In genomic region chr14:61342486-61342885, GRCh38 we compare ENCODE assay signal across 8 cellular contexts. TPM values are rescaled to one million over a fixed set of nuclear protein-coding genes. Genes with fewer than 3 reads are reported as not detected.
DNase-seq lines count a peak whose midpoint lies in the region; ATAC-seq and TF ChIP-seq lines count a peak whose summit lies in the region.

No MANE protein-coding gene starts in this region.

- peaks cover 96% of the 10 kb centered on the region for H3K4me1 Mint-ChIP-seq in activated T-cell treated with anti-CD3 and anti-CD28 coated beads, Interleukin-2, amount 50 U/mL, for 4 hours (ENCODE audit: low read depth)

- no peak overlapping the region for H2BK12ac ChIP-seq in neuronal stem cell (ENCODE audit: low read length)

- H3K27ac ChIP-seq in Peyer's patch (peak overlapping the region; percentile 42 to 72 (median 62)), mucosa of rectum (ENCODE audit: low read depth in 2 of 2, low read length in 2 of 2) (peak overlapping the region; percentile 25 to 42), testis (no peak overlapping the region), neuronal stem cell (replicated peaks; ENCODE audit: low read length) (no peak overlapping the region)

- ATAC-seq in activated T-cell treated with anti-CD3 and anti-CD28 coated beads, Interleukin-2, amount 50 U/mL, for 4 hours, result peak; percentile 76 to 79

- TF ChIP-seq POLR2A in Peyer's patch (IDR thresholded peaks at IDR 0.05) (no peak), testis (IDR thresholded peaks at IDR 0.05) (no peak)

- H2BK5ac ChIP-seq in neuronal stem cell (ENCODE audit: low read length), result no peak overlapping the region

- no peaks in the 10 kb centered on the region for H3K27me3 Mint-ChIP-seq in activated T-cell treated with anti-CD3 and anti-CD28 coated beads, Interleukin-2, amount 50 U/mL, for 4 hours (ENCODE audit: low read depth)

- H3K4me3 ChIP-seq in Peyer's patch, result no peak overlapping the region
- no peak overlapping the region for H3K4me3 ChIP-seq in mucosa of rectum (ENCODE audit: low read length in 2 of 2)
- no peak overlapping the region for H3K4me3 ChIP-seq in testis
- no peak overlapping the region for H3K4me3 ChIP-seq in neuronal stem cell (ENCODE audit: low read length in 2 of 2)

- H2BK15ac ChIP-seq in neuronal stem cell (ENCODE audit: low read length), result no peak overlapping the region

- H4K91ac ChIP-seq in neuronal stem cell (ENCODE audit: low read depth, low read length, poor library complexity), result no peak overlapping the region

- H3K36me3 Mint-ChIP-seq in activated T-cell treated with anti-CD3 and anti-CD28 coated beads, Interleukin-2, amount 50 U/mL, for 4 hours (ENCODE audit: insufficient read depth), result peaks cover 21% of the 10 kb centered on the region

- no peak overlapping the region for H4K8ac ChIP-seq in neuronal stem cell (ENCODE audit: low read depth, low read length)

- H3K9ac ChIP-seq in mucosa of rectum (ENCODE audit: low read depth in 1 of 2, low read length in 2 of 2) (peak overlapping the region in 1 of 2 donors; percentile 6), neuronal stem cell (ENCODE audit: low read depth, low read length, poor library complexity) (no peak overlapping the region)

- H3K27me3 ChIP-seq in Peyer's patch (no peaks in the 10 kb centered on the region), mucosa of rectum (ENCODE audit: control insufficient read depth in 2 of 2, insufficient read depth in 2 of 2, low read length in 2 of 2) (no peaks in the 10 kb centered on the region), testis (no peaks in the 10 kb centered on the region), neuronal stem cell (ENCODE audit: control insufficient read depth in 3 of 3, insufficient read depth in 3 of 3, low read depth in 1 of 3, low read length in 3 of 3) (no peaks in the 10 kb centered on the region)

- no peak overlapping the region for H3K23ac ChIP-seq in neuronal stem cell (ENCODE audit: low read depth, low read length, poor library complexity)

- intact Hi-C loops in testis (cut with DNase I; ENCODE audit: low total_unique reads), result no loop called here

- H2BK120ac ChIP-seq in neuronal stem cell (ENCODE audit: low read depth, low read length), result no peak overlapping the region

- H3K36me3 ChIP-seq in Peyer's patch (no peaks in the 10 kb centered on the region), mucosa of rectum (ENCODE audit: control insufficient read depth in 2 of 2, insufficient read depth in 2 of 2, low read length in 2 of 2) (no peaks in the 10 kb centered on the region), testis (ENCODE audit: low read depth, missing control alignments) (no peaks in the 10 kb centered on the region), neuronal stem cell (replicated peaks in 1 of 2; ENCODE audit: control insufficient read depth in 2 of 2, insufficient read depth in 2 of 2, low read length in 2 of 2) (no peaks in the 10 kb centered on the region)

- no peak overlapping the region for H3K4ac ChIP-seq in neuronal stem cell (ENCODE audit: low read length)

- H2AK5ac ChIP-seq in neuronal stem cell (ENCODE audit: low read depth, low read length), result no peak overlapping the region

- TF ChIP-seq CTCF in Peyer's patch (IDR thresholded peaks at IDR 0.05) (no peak), testis (IDR thresholded peaks at IDR 0.05) (no peak)

- peaks cover 3% of the 10 kb centered on the region for H3K9me3 Mint-ChIP-seq in activated T-cell treated with anti-CD3 and anti-CD28 coated beads, Interleukin-2, amount 50 U/mL, for 4 hours

- H3K4me1 ChIP-seq in Peyer's patch (peaks cover 0 to 5% (median 0%) of the 10 kb centered on the region in 4 donors), mucosa of rectum (ENCODE audit: control insufficient read depth in 2 of 2, insufficient read depth in 2 of 2, low read length in 2 of 2) (no peaks in the 10 kb centered on the region), testis (no peaks in the 10 kb centered on the region), neuronal stem cell (ENCODE audit: control insufficient read depth in 2 of 2, insufficient read depth in 1 of 2, low read depth in 1 of 2, low read length in 2 of 2) (peaks cover 0 to 1% of the 10 kb centered on the region in 2 donors)

- H3K18ac ChIP-seq in neuronal stem cell (ENCODE audit: low read length), result no peak overlapping the region

- peak overlapping the region; percentile 76 for H3K4me3 Mint-ChIP-seq in activated T-cell treated with anti-CD3 and anti-CD28 coated beads, Interleukin-2, amount 50 U/mL, for 4 hours

- no peak overlapping the region for H3K4me2 ChIP-seq in neuronal stem cell (ENCODE audit: insufficient read depth, low read length, poor library complexity, severe bottlenecking)

- DNase-seq in Peyer's patch, result peak in 2 of 3 donors; percentile 57 to 86
- DNase-seq in activated T-cell treated with anti-CD3 and anti-CD28 coated beads, Interleukin-2, amount 50 U/mL, for 4 hours, result peak; percentile 78
- DNase-seq in stimulated activated naive CD4-positive, alpha-beta T cell treated with Interleukin-2 at 50 U/mL for 16 hours (lab: John Stamatoyannopoulos, UW), result peak; percentile 82
- DNase-seq in NCI-H748 (lab: John Stamatoyannopoulos, UW; ENCODE audit: unreplicated experiment), result no peak
- no peak for DNase-seq in testis
- DNase-seq in neuronal stem cell (ENCODE audit: low spot score), result no peak
- DNase-seq in HCEC 1CT, result no peak

- H3K9me3 ChIP-seq in Peyer's patch, result no peaks in the 10 kb centered on the region
- no peaks in the 10 kb centered on the region for H3K9me3 ChIP-seq in mucosa of rectum (ENCODE audit: control insufficient read depth in 2 of 2, low read length in 2 of 2)
- no peaks in the 10 kb centered on the region for H3K9me3 ChIP-seq in testis
- no peaks in the 10 kb centered on the region for H3K9me3 ChIP-seq in neuronal stem cell (replicated peaks in 1 of 2; ENCODE audit: control insufficient read depth in 2 of 2, insufficient read depth in 1 of 2, low read depth in 1 of 2, low read length in 2 of 2)

- H3K79me1 ChIP-seq in neuronal stem cell (ENCODE audit: low read depth, low read length), result no peaks in the 10 kb centered on the region

- WGBS in testis, 2 donors, result 86 to 89% methylated on average over 4 to 5 of the region's 5 CpGs
- no CpG with 5 or more reads among the region's 5 CpGs for WGBS in neuronal stem cell (ENCODE audit: extremely low coverage in 2 of 2, insufficient read length in 2 of 2, insufficient replicate concordance in 1 of 2), 2 donors

- no peak overlapping the region for H3K14ac ChIP-seq in neuronal stem cell (ENCODE audit: low read length)

- no peak overlapping the region for H2AFZ ChIP-seq in neuronal stem cell (ENCODE audit: low read length)

RNA-seq across cellular contexts. Expression of gene PRKCH, which starts 21.1 kb away (rescaled TPM):
- total RNA-seq in Peyer's patch (10 to 100 TPM; 32.5 to 64.2 (median 53.0) TPM), testis (10 to 100 TPM; 25.4 to 26.8 TPM)
- 100 to 1,000 TPM; 109 to 141 (median 134) TPM for total RNA-seq in activated T-cell treated with anti-CD3 and anti-CD28 coated beads, Interleukin-2, amount 50 U/mL, for 4 hours
- polyA plus RNA-seq in testis (ENCODE audit: insufficient read depth, low read depth, low replicate concordance), result 15.0 TPM
- polyA plus RNA-seq in neuronal stem cell (2013, experiment 1 of 2), result 0.99 TPM
- 1.2 TPM for polyA plus RNA-seq in neuronal stem cell (2013, experiment 2 of 2)

Comparison
In these comparisons a context has a peak if more than half of its experiments do, and no peak if none do; other contexts are left out.
1. DNase-seq: peak in Peyer's patch (2 of 3), activated T-cell treated with anti-CD3 and anti-CD28 coated beads, Interleukin-2, amount 50 U/mL, for 4 hours (single experiment) and stimulated activated naive CD4-positive, alpha-beta T cell treated with Interleukin-2 at 50 U/mL for 16 hours (single experiment); none in NCI-H748 (single experiment), testis (single experiment), neuronal stem cell (single experiment) and HCEC 1CT (single experiment).
2. H3K27ac ChIP-seq: peak in Peyer's patch (4 of 4) and mucosa of rectum (2 of 2); none in testis (0 of 2) and neuronal stem cell (single experiment).